In the genomic region with DNA sequence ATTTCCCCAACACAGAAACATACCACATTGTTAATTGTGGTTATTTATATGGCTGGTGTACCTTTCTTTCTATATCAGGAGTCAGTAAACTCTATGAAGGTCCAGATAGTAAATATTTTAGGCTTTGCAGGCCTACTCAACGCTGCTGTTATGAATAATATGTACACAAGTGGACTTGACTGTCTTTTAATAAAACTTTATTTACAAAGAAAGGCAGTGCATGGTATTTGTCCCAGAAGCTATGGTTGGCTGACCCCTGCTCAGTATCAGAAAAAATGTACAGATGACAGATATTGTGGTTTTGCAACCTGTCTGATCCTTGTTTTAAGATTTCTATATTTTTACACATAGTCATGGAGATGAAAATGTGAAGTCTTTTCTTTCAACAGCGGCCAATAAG, we compare ENCODE assay signal across 23 cellular contexts. TPM values are rescaled to one million over a fixed set of nuclear protein-coding genes. Genes with fewer than 3 reads are reported as not detected.
"Had no signal": no experiment of that assay in that cellular context is flagged by ENCODE, and none has a peak within 500 bp of the region (broad histone marks: within the 10 kb centered on the region; RNA-seq: fewer than 3 reads in every experiment).

No MANE protein-coding gene starts in this region.

- H3K9me3 ChIP-seq: SK-N-SH had no signal

- H3K9me3 Mint-ChIP-seq: T-cell had no signal

- H3K9ac ChIP-seq: SK-N-SH had no signal

- ATAC-seq: HepG2, T-cell had no signal

- H3K27ac ChIP-seq: RWPE1 had no signal

- H3K4me2 ChIP-seq: SK-N-SH had no signal

- H3K27me3 Mint-ChIP-seq: T-cell had no signal

- DNase-seq: IMR-90, NCI-H1092, NCI-H1105 treated with DMSO at 0.1 percent for 48 hours, NCI-H1417 treated with DMSO at 0.1 percent for 48 hours, NCI-H146, NCI-H1694 treated with DMSO at 0.1 percent for 48 hours, NCI-H1930, NCI-H2081, NCI-H2107, NCI-H2227 treated with DMSO at 0.1 percent for 48 hours, NCI-H524, NCI-H526 treated with DMSO at 0.1 percent for 48 hours, NCI-H748 treated with DMSO at 0.1 percent for 48 hours, SHP77, SK-N-SH, SW 1271, T-cell had no signal

RNA-seq across cellular contexts. Expression of gene CFAP90, which starts 23.7 kb away (rescaled TPM):
- total RNA-seq: HT1080, IMR-90, LHCN-M2, MCF 10A, NCI-H460, T-cell had no signal
